In the genomic region with DNA sequence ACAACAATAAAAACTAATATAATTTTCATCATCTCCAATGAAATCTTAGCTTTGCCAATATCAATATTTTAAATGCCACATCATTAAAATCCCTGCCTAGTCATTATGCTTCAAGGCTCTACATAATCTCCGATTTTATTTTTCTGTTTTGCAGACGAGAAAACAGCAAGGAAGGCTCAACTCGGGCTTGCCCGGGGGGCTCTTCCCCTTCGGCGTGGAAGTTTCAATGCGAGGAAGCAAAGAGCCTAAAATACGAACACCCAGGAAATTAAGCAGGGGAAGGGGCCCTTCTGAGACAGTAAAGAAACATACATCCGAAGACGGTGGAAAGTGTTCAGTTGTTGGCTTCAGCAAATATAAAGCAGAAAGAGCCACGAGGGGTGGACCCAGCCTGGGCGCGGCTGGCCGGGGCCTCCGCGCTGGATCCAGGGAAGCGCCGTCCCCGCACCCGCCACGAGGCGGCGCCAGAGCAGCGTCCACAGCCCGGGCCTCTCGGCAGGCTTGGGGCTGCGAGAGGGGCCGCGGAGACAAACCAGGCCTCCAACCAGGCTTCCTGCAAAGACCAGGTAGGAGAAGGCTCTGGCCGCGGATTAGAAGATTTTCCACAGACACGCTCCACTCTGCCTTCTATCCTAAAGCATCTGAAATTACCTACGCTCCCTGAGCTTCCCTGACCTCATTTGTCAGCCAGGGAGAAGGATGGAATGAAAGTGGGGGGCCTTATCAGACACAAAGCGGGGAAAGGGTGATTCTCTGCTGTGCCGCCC, we compare ENCODE assay signal across 8 cellular contexts.
DNase-seq lines count a peak whose midpoint lies in the region; FAIRE-seq and TF ChIP-seq lines count a peak whose summit lies in the region.

No MANE protein-coding gene starts in this region.

- H3K36me3 ChIP-seq in iPS DF 6.9 (ENCODE audit: control insufficient read depth, insufficient read depth, low read length) (no peaks in the 10 kb centered on the region), small intestine (ENCODE audit: control insufficient read depth in 2 of 2, insufficient read depth in 2 of 2, low read length in 2 of 2) (no peaks in the 10 kb centered on the region)

- DNase-seq in NCI-H82 (lab: John Stamatoyannopoulos, UW), result peak; percentile 61
- DNase-seq in NCI-H82 treated with DMSO at 0.1 percent for 48 hours (lab: John Stamatoyannopoulos, UW; ENCODE audit: unreplicated experiment), result no peak
- DNase-seq in HuH-7 (ENCODE audit: low spot score), result peak; percentile 78
- peak; percentile 3 for DNase-seq in T follicular helper cell (ENCODE audit: low read depth)
- no peak for DNase-seq in astrocyte of the cerebellum (ENCODE audit: low read depth)
- peak; percentile 43 for DNase-seq in iPS DF 6.9 (ENCODE audit: low read depth, low spot score)
- DNase-seq in small intestine, result peak; percentile 26
- DNase-seq in NCI-H446 treated with DMSO at 0.1 percent for 48 hours (lab: John Stamatoyannopoulos, UW), result no peak

- in situ Hi-C loops in astrocyte of the cerebellum (cut with HindIII; ENCODE audit: low sequenced_read_pairs), result no loop called here

- H3K9me3 ChIP-seq in iPS DF 6.9 (ENCODE audit: control insufficient read depth, insufficient read depth, low read length), result no peaks in the 10 kb centered on the region
- H3K9me3 ChIP-seq in small intestine (ENCODE audit: control insufficient read depth, low read depth), result no peaks in the 10 kb centered on the region

- H3K4me1 ChIP-seq in iPS DF 6.9 (ENCODE audit: control insufficient read depth, insufficient read depth, low read length), result no peaks in the 10 kb centered on the region
- no peaks in the 10 kb centered on the region for H3K4me1 ChIP-seq in small intestine (ENCODE audit: control insufficient read depth in 2 of 2, insufficient read depth in 1 of 2, low read depth in 1 of 2, low read length in 1 of 2)

- H3K27ac ChIP-seq in iPS DF 6.9 (ENCODE audit: low read length) (no peak overlapping the region), small intestine (ENCODE audit: low read depth in 1 of 2, low read length in 1 of 2) (no peak overlapping the region)

- no peak for FAIRE-seq in small intestine (lab: Jason Lieb, UNC)

- TF ChIP-seq CTCF in astrocyte of the cerebellum (IDR thresholded peaks at IDR 0.05; ENCODE audit: low read depth, low read length, missing control alignments), result peak; percentile 99

- no peak overlapping the region for H3K4me3 ChIP-seq in astrocyte of the cerebellum (ENCODE audit: low read depth, low read length)
- no peak overlapping the region for H3K4me3 ChIP-seq in iPS DF 6.9 (ENCODE audit: low read length)
- H3K4me3 ChIP-seq in small intestine (ENCODE audit: low read depth in 1 of 2, low read length in 2 of 2), result no peak overlapping the region

- WGBS in iPS DF 6.9 (ENCODE audit: insufficient coverage, insufficient read length), result no CpG with 5 or more reads among the region's 35 CpGs
- WGBS in small intestine, 3 donors, result 14 to 20% (median 17%) methylated on average over 35 of the region's 35 CpGs

- no peaks in the 10 kb centered on the region for H3K27me3 ChIP-seq in iPS DF 6.9 (ENCODE audit: control insufficient read depth, insufficient read depth, low read length)
- no peaks in the 10 kb centered on the region for H3K27me3 ChIP-seq in small intestine (ENCODE audit: control insufficient read depth in 2 of 2, insufficient read depth in 2 of 2, low read length in 2 of 2)

Comparison
In these comparisons a context has a peak if more than half of its experiments do, and no peak if none do; other contexts are left out.
1. DNase-seq: peak in NCI-H82 (single experiment), HuH-7 (single experiment), T follicular helper cell (single experiment), iPS DF 6.9 (single experiment) and small intestine (single experiment); none in NCI-H82 treated with DMSO at 0.1 percent for 48 hours (single experiment), astrocyte of the cerebellum (single experiment) and NCI-H446 treated with DMSO at 0.1 percent for 48 hours (single experiment).